ENCODE assay signal across 8 cellular contexts in the genomic region with DNA sequence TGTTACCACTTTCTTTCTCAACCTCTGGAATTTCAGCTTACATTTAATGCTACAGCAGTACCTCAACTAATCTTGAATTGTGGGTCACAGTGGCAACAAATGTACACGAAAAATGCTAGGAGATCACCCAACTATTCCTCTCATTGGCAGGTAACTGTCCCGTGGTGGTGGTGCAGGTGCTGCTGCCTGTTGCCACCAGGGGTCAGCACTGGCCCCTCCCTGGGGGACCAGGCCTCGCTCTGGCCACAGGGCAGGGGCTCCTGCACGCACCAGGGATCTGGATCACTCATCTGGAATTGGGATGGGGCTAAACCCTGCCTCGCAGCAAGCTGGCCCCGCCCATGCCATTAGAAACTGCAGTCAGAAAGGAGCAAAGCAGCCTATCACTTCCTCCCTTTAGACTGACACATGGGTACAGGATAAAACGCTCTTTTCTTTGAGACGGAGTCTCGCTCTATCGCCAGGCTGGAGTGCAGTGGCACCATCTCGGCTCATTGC. TPM values are rescaled to one million over a fixed set of nuclear protein-coding genes. Genes with fewer than 3 reads are reported as not detected.
A peak's percentile ranks its signal among the peaks of the same experiment; 100 is the strongest.
DNase-seq lines count a peak whose midpoint lies in the region; ATAC-seq and TF ChIP-seq lines count a peak whose summit lies in the region.

No MANE protein-coding gene starts in this region.

- ATAC-seq in GM18498 (IDR thresholded peaks at IDR 0.05; ENCODE audit: unreplicated experiment) = peak; percentile 43
- peak; percentile 82 for ATAC-seq in Panc1
- ATAC-seq in HG02623 (IDR thresholded peaks at IDR 0.05; ENCODE audit: unreplicated experiment) = no peak
- no peak for ATAC-seq in GM21367 (IDR thresholded peaks at IDR 0.05; ENCODE audit: unreplicated experiment)

- H3K27me3 ChIP-seq in Panc1 (ENCODE audit: control insufficient read depth, insufficient read depth, low read length) (no peaks in the 10 kb centered on the region), rectal smooth muscle tissue (ENCODE audit: control insufficient read depth, insufficient read depth, low read length) (no peaks in the 10 kb centered on the region)

- POLR2A ChIA-PET in Panc1 (lab: Charles Lee) = no interaction called here

- CTCF ChIA-PET in Panc1 (lab: Charles Lee) = interaction anchor here (0.6 to 0.8 kb wide), 3 partner anchors 11 to 429 kb away, joined by 4 to 6 read pairs (median 5); no protein-coding TSS in a partner anchor

- no peak for DNase-seq in AG09309 (ENCODE audit: low read depth)
- no peak for DNase-seq in Panc1 (ENCODE audit: low read depth, low spot score)
- DNase-seq in activated naive CD4-positive, alpha-beta T cell treated with Interleukin-2 at 50 U/mL for 16 hours = peak; percentile 59
- DNase-seq in germinal center (ENCODE audit: low spot score) = peak; percentile 85

- intact Hi-C loops in Panc1 (cut with micrococcal nuclease; ENCODE audit: unreplicated experiment) = no loop called here

- no peaks in the 10 kb centered on the region for H3K36me3 ChIP-seq in Panc1 (ENCODE audit: control insufficient read depth, insufficient read depth, low read length)
- H3K36me3 ChIP-seq in rectal smooth muscle tissue (ENCODE audit: control insufficient read depth, insufficient read depth, low read length) = peaks cover 14% of the 10 kb centered on the region

- TF ChIP-seq CTCF in AG09309 (IDR thresholded peaks at IDR 0.05; ENCODE audit: control insufficient read depth, insufficient read depth, low read depth, low read length, missing control alignments) (peak; percentile 91), Panc1 (IDR thresholded peaks at IDR 0.05) (peak; percentile 93)

- in situ Hi-C loops in Panc1 (cut with HindIII; ENCODE audit: low pct_unique_long_range_greater_than_20kb, low sequenced_read_pairs) = no loop called here

- H3K27ac ChIP-seq in Panc1 (ENCODE audit: low read length) = no peak overlapping the region
- peak overlapping the region; percentile 71 for H3K27ac ChIP-seq in rectal smooth muscle tissue (ENCODE audit: low read depth, low read length)

- H3K4me3 ChIP-seq in AG09309 (ENCODE audit: control insufficient read depth, low read depth, low read length) (no peak overlapping the region), Panc1 (ENCODE audit: low read depth in 2 of 2, low read length in 2 of 2) (no peak overlapping the region), rectal smooth muscle tissue (ENCODE audit: low read length) (no peak overlapping the region)

- H3K9me3 ChIP-seq in Panc1 (ENCODE audit: control insufficient read depth, insufficient read depth, low read depth, low read length) = no peaks in the 10 kb centered on the region

- H3K9ac ChIP-seq in rectal smooth muscle tissue (ENCODE audit: low read length) = no peak overlapping the region

- H3K4me1 ChIP-seq in Panc1 (ENCODE audit: control insufficient read depth, insufficient read depth, low read length) (peaks cover 5% of the 10 kb centered on the region), rectal smooth muscle tissue (ENCODE audit: control insufficient read depth, insufficient read depth, low read length) (peaks cover 9% of the 10 kb centered on the region)

- BruUV-seq in Panc1 (replicated peaks; lab: Mats Ljungman, UMichigan) = no TSS peak

RNA-seq across cellular contexts. Expression of a gene that starts 6.9 kb away (rescaled TPM):
- total RNA-seq in Panc1 (2021; ENCODE audit: unreplicated experiment) = 46.6 TPM
- polyA plus RNA-seq in Panc1 (2012; ENCODE audit: insufficient read length) = 51.8 TPM

RNA-seq across cellular contexts. Expression of a gene that starts 18.8 kb away (rescaled TPM):
- total RNA-seq in Panc1 (2021; ENCODE audit: unreplicated experiment) = 0.23 TPM
- polyA plus RNA-seq in Panc1 (2012; ENCODE audit: insufficient read length) = 0.30 TPM

RNA-seq across cellular contexts. Expression of a gene that starts 27.6 kb away (rescaled TPM):
- 102 TPM for total RNA-seq in Panc1 (2021; ENCODE audit: unreplicated experiment)
- 194 TPM for polyA plus RNA-seq in Panc1 (2012; ENCODE audit: insufficient read length)

Comparison
In these comparisons a context has a peak if more than half of its experiments do, and no peak if none do; other contexts are left out.
1. DNase-seq: peak in activated naive CD4-positive, alpha-beta T cell treated with Interleukin-2 at 50 U/mL for 16 hours (single experiment) and germinal center (single experiment); none in AG09309 (single experiment) and Panc1 (single experiment).
2. ATAC-seq: peak in GM18498 (single experiment) and Panc1 (single experiment); none in HG02623 (single experiment) and GM21367 (single experiment).